ENCODE assay signal across 8 cellular contexts in genomic region chr4:153497091-153497531, GRCh38. TPM values are rescaled to one million over a fixed set of nuclear protein-coding genes. Genes with fewer than 3 reads are reported as not detected.
DNase-seq lines count a peak whose midpoint lies in the region; ATAC-seq and TF ChIP-seq lines count a peak whose summit lies in the region.

No MANE protein-coding gene starts in this region.

- no peaks in the 10 kb centered on the region; the same call in 1 of the 2 replicates for H3K4me1 ChIP-seq in HEK293 (ENCODE audit: control insufficient read depth, insufficient read depth, low read length)
- peaks cover 18 to 35% of the 10 kb centered on the region in 2 donors for H3K4me1 ChIP-seq in thoracic aorta (ENCODE audit: control insufficient read depth in 1 of 2, low read depth in 2 of 2)

- peaks cover 21% of the 10 kb centered on the region for H3K36me3 Mint-ChIP-seq in activated CD4-positive, alpha-beta memory T cell treated with anti-CD3 and anti-CD28 coated beads, Interleukin-2, amount 10 ng/mL, durations not matched to agents 7 days and 5 days (ENCODE audit: low read depth)

- H3K27me3 ChIP-seq in thoracic aorta (replicated peaks; ENCODE audit: insufficient read depth): no peaks in the 10 kb centered on the region

- TF ChIP-seq CTCF in HEK293 (tag by site-specific recombination; IDR thresholded peaks at IDR 0.05) (no peak), fibroblast of the aortic adventitia (IDR thresholded peaks at IDR 0.05; ENCODE audit: insufficient read depth, low read length) (no peak), thoracic aorta (IDR thresholded peaks at IDR 0.05) (no peak)

- no peaks in the 10 kb centered on the region for H3K36me3 ChIP-seq in HEK293 (ENCODE audit: control insufficient read depth in 2 of 2, insufficient read depth in 1 of 2, low read length in 2 of 2)
- no peaks in the 10 kb centered on the region for H3K36me3 ChIP-seq in thoracic aorta

- no peak for ATAC-seq in thoracic aorta (ENCODE audit: insufficient number of reproducible peaks, low FRiP score, low read depth)

- peak overlapping the region; percentile 44 for H3K4me3 Mint-ChIP-seq in activated CD4-positive, alpha-beta memory T cell treated with anti-CD3 and anti-CD28 coated beads, Interleukin-2, amount 10 ng/mL, durations not matched to agents 7 days and 5 days

- POLR2A ChIA-PET in HEK293 (lab: Yijun Ruan, JAX): interaction anchor here (0.7 kb wide), 1 partner anchor 59 kb away, joined by 3 read pairs; no protein-coding TSS in a partner anchor
- POLR2A ChIA-PET in activated CD4-positive, alpha-beta memory T cell treated with anti-CD3 and anti-CD28 coated beads, Interleukin-2, amount 10 ng/mL, durations not matched to agents 7 days and 5 days (lab: Charles Lee): interaction anchor here (0.6 to 3.9 kb wide), 18 partner anchors 8 to 154 kb away, joined by 3 to 60 read pairs (median 4); partner anchors contain the start of gene TMEM131L

- H3K4me3 ChIP-seq in HEK293 (ENCODE audit: low read depth, low read length) (no peak overlapping the region), fibroblast of the aortic adventitia (ENCODE audit: low read depth, low read length) (no peak overlapping the region), thoracic aorta (no peak overlapping the region)

- H3K9me3 Mint-ChIP-seq in activated CD4-positive, alpha-beta memory T cell treated with anti-CD3 and anti-CD28 coated beads, Interleukin-2, amount 10 ng/mL, durations not matched to agents 7 days and 5 days: no peaks in the 10 kb centered on the region

- H3K9me3 ChIP-seq in HEK293 (ENCODE audit: control insufficient read depth, insufficient read depth, low read depth, low read length) (no peaks in the 10 kb centered on the region), thoracic aorta (no peaks in the 10 kb centered on the region)

- no peak overlapping the region for H3K27ac ChIP-seq in HEK293 (ENCODE audit: extremely low read depth, low read depth, low read length)
- H3K27ac ChIP-seq in thoracic aorta: peak overlapping the region; percentile 66 to 67

- DNase-seq in EL: peak; percentile 58
- DNase-seq in activated CD4-positive, alpha-beta memory T cell treated with anti-CD3 and anti-CD28 coated beads, Interleukin-2, amount 10 ng/mL, durations not matched to agents 7 days and 5 days: peak; percentile 62
- peak; percentile 40 for DNase-seq in fibroblast of the aortic adventitia (ENCODE audit: low read depth)
- no peak for DNase-seq in thoracic aorta (ENCODE audit: low spot score)
- no peak for DNase-seq in SHP77 (lab: John Stamatoyannopoulos, UW)
- no peak for DNase-seq in effector CD8-positive, alpha-beta T cell (lab: John Stamatoyannopoulos, UW)
- no peak for DNase-seq in T1000 (lab: John Stamatoyannopoulos, UW)

- peak overlapping the region; percentile 91 for H3K27ac Mint-ChIP-seq in activated CD4-positive, alpha-beta memory T cell treated with anti-CD3 and anti-CD28 coated beads, Interleukin-2, amount 10 ng/mL, durations not matched to agents 7 days and 5 days

- no peaks in the 10 kb centered on the region for H3K27me3 Mint-ChIP-seq in activated CD4-positive, alpha-beta memory T cell treated with anti-CD3 and anti-CD28 coated beads, Interleukin-2, amount 10 ng/mL, durations not matched to agents 7 days and 5 days

- H3K4me1 Mint-ChIP-seq in activated CD4-positive, alpha-beta memory T cell treated with anti-CD3 and anti-CD28 coated beads, Interleukin-2, amount 10 ng/mL, durations not matched to agents 7 days and 5 days: peaks cover 76% of the 10 kb centered on the region

- CTCF ChIA-PET in HEK293 (lab: Yijun Ruan, JAX): no interaction called here
- CTCF ChIA-PET in activated CD4-positive, alpha-beta memory T cell treated with anti-CD3 and anti-CD28 coated beads, Interleukin-2, amount 10 ng/mL, durations not matched to agents 7 days and 5 days (lab: Charles Lee): interaction anchor here (1.0 to 3.6 kb wide), 6 partner anchors 8 to 77 kb away, joined by 4 to 21 read pairs (median 6); partner anchors contain the start of gene TMEM131L

TF ChIP-seq in HEK293, 187 proteins besides CTCF, POLR2A, EP300 and RAD21 (continues in another document):
- no peak for TF ChIP-seq ZBTB11 (tag by site-specific recombination; conservative IDR thresholded peaks at IDR 0.05; ENCODE audit: low read depth)
- peak; percentile 74 for TF ChIP-seq HIC1 (tag by site-specific recombination; IDR thresholded peaks at IDR 0.05)
- peak; percentile 52 for TF ChIP-seq ZNF600 (tag by site-specific recombination; IDR thresholded peaks at IDR 0.05)
- TF ChIP-seq ZEB2 (tag by site-specific recombination; IDR thresholded peaks at IDR 0.05): no peak
- TF ChIP-seq ZNF169 (tag by site-specific recombination; IDR thresholded peaks at IDR 0.05): no peak
- TF ChIP-seq ZNF692 (tag by site-specific recombination; IDR thresholded peaks at IDR 0.05): no peak
- no peak for TF ChIP-seq ZNF521 (tag by site-specific recombination; IDR thresholded peaks at IDR 0.05)
- TF ChIP-seq ZNF645 (tag by site-specific recombination; IDR thresholded peaks at IDR 0.05): no peak
- no peak for TF ChIP-seq ZBTB8A (tag by site-specific recombination; IDR thresholded peaks at IDR 0.05)
- peak; percentile 72 for TF ChIP-seq ZNF629 (tag by site-specific recombination; IDR thresholded peaks at IDR 0.05)
- TF ChIP-seq ZBTB17 (tag by site-specific recombination; IDR thresholded peaks at IDR 0.05): peak; percentile 35; the same call in 1 of the 2 replicates

RNA-seq across cellular contexts. Expression of gene TMEM131L, which starts 31.0 kb away (rescaled TPM):
- 10 to 100 TPM; 25.2 to 26.3 TPM for total RNA-seq in activated CD4-positive, alpha-beta memory T cell treated with anti-CD3 and anti-CD28 coated beads, Interleukin-2, amount 10 ng/mL, durations not matched to agents 7 days and 5 days
- total RNA-seq in fibroblast of the aortic adventitia (ENCODE audit: low replicate concordance) (8.7 and 10.8 TPM in 2 replicates), thoracic aorta (10 to 100 TPM; 22.2 to 25.6 TPM)

Comparison
In these comparisons a context has a peak if more than half of its experiments do, and no peak if none do; other contexts are left out.
1. DNase-seq: peak in EL (single experiment), activated CD4-positive, alpha-beta memory T cell treated with anti-CD3 and anti-CD28 coated beads, Interleukin-2, amount 10 ng/mL, durations not matched to agents 7 days and 5 days (single experiment) and fibroblast of the aortic adventitia (single experiment); none in thoracic aorta (single experiment), SHP77 (0 of 2), effector CD8-positive, alpha-beta T cell (single experiment) and T1000 (single experiment).